ENCODE assay signal across 1 cellular context in the genomic region with DNA sequence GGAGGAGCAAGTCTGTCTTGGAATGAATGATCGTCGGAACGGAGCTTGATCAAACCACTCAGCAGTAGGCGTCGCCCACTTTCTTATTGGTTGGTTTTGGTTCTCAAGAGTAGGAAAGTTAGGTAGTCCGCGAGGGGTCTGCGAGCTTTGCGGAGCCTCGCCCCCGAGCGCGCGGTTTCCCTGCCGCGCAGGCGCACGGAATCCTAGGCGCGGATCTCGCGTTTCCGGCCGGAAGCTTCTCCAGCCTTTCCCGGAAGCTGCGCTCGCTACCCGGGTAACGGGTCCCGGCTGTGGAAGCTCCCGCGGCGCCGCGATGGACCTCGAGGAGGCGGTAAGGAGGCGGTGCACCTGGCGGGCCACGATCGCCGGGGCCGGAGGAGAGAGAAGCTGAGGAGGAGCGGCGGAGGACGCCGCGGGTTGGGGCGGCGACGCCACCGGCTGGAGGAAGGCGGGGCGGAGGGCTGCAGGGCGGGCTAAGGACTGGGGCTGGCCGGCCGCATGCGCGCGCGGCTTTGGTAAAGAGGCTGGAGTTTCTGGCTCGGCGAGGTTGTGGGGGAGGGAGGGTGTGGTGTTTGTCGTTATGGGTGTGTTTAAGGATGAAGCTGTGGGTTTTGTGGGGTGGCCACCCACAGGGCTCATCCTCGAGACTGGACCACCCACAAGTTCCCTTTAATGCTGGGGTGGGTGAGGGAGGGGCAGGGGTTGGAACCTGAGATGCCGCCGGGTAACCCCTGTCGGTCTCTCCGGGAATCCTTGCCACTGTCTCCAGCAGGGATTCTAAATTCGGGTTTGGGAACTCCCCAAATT.
TF ChIP-seq lines count a peak whose summit lies in the region.

A gene (plus strand): TSS at position 246 of the 807 bp plus-strand sequence. CDS start 68 bp downstream, at position 314.

TF ChIP-seq in K562, 482 proteins besides CTCF, POLR2A, EP300 and RAD21 (continued from another document and continues in another):
- TF ChIP-seq, protein P1, sequence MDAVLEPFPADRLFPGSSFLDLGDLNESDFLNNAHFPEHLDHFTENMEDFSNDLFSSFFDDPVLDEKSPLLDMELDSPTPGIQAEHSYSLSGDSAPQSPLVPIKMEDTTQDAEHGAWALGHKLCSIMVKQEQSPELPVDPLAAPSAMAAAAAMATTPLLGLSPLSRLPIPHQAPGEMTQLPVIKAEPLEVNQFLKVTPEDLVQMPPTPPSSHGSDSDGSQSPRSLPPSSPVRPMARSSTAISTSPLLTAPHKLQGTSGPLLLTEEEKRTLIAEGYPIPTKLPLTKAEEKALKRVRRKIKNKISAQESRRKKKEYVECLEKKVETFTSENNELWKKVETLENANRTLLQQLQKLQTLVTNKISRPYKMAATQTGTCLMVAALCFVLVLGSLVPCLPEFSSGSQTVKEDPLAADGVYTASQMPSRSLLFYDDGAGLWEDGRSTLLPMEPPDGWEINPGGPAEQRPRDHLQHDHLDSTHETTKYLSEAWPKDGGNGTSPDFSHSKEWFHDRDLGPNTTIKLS (IDR thresholded peaks at IDR 0.05; ENCODE audit: borderline replicate concordance, low read depth), result peak; percentile 60; the same call in 1 of the 2 replicates
- TF ChIP-seq CBX3 (IDR thresholded peaks at IDR 0.05; ENCODE audit: borderline replicate concordance in 1 of 2, low read length in 2 of 2) (no peak), DNMT1 (IDR thresholded peaks at IDR 0.05) (no peak), SMARCE1 (IDR thresholded peaks at IDR 0.05) (no peak), POLR3A (IDR thresholded peaks at IDR 0.05; ENCODE audit: borderline replicate concordance, extremely low read depth, insufficient read depth, insufficient read length) (no peak), EZH2 (IDR thresholded peaks at IDR 0.05; ENCODE audit: borderline replicate concordance, low read depth, low read length) (no peak), ZNF197 (CRISPR knock-in tag; IDR thresholded peaks at IDR 0.05; ENCODE audit: low read depth) (no peak), ZNF140 (CRISPR knock-in tag; IDR thresholded peaks at IDR 0.05) (no peak), SAFB2 (IDR thresholded peaks at IDR 0.05; ENCODE audit: borderline replicate concordance, low read depth, low read length, severe bottlenecking) (no peak), ZNF79 (CRISPR knock-in tag; IDR thresholded peaks at IDR 0.05; ENCODE audit: low read depth) (no peak), POLR2B (IDR thresholded peaks at IDR 0.05; ENCODE audit: low read depth, partially characterized antibody) (peak; percentile 73), BDP1 (IDR thresholded peaks at IDR 0.05; ENCODE audit: insufficient read depth, insufficient read length) (no peak), RNF2 (IDR thresholded peaks at IDR 0.05) (peak; percentile 76), NFIX (CRISPR knock-in tag; IDR thresholded peaks at IDR 0.05; ENCODE audit: low read depth) (no peak), NUFIP1 (IDR thresholded peaks at IDR 0.05; ENCODE audit: partially characterized antibody) (no peak), PTBP1 (IDR thresholded peaks at IDR 0.05; ENCODE audit: low read depth, low read length) (no peak)
- TF ChIP-seq, protein P2, sequence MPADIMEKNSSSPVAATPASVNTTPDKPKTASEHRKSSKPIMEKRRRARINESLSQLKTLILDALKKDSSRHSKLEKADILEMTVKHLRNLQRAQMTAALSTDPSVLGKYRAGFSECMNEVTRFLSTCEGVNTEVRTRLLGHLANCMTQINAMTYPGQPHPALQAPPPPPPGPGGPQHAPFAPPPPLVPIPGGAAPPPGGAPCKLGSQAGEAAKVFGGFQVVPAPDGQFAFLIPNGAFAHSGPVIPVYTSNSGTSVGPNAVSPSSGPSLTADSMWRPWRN (IDR thresholded peaks at IDR 0.05; ENCODE audit: low read depth), result no peak
- TF ChIP-seq, protein P3, sequence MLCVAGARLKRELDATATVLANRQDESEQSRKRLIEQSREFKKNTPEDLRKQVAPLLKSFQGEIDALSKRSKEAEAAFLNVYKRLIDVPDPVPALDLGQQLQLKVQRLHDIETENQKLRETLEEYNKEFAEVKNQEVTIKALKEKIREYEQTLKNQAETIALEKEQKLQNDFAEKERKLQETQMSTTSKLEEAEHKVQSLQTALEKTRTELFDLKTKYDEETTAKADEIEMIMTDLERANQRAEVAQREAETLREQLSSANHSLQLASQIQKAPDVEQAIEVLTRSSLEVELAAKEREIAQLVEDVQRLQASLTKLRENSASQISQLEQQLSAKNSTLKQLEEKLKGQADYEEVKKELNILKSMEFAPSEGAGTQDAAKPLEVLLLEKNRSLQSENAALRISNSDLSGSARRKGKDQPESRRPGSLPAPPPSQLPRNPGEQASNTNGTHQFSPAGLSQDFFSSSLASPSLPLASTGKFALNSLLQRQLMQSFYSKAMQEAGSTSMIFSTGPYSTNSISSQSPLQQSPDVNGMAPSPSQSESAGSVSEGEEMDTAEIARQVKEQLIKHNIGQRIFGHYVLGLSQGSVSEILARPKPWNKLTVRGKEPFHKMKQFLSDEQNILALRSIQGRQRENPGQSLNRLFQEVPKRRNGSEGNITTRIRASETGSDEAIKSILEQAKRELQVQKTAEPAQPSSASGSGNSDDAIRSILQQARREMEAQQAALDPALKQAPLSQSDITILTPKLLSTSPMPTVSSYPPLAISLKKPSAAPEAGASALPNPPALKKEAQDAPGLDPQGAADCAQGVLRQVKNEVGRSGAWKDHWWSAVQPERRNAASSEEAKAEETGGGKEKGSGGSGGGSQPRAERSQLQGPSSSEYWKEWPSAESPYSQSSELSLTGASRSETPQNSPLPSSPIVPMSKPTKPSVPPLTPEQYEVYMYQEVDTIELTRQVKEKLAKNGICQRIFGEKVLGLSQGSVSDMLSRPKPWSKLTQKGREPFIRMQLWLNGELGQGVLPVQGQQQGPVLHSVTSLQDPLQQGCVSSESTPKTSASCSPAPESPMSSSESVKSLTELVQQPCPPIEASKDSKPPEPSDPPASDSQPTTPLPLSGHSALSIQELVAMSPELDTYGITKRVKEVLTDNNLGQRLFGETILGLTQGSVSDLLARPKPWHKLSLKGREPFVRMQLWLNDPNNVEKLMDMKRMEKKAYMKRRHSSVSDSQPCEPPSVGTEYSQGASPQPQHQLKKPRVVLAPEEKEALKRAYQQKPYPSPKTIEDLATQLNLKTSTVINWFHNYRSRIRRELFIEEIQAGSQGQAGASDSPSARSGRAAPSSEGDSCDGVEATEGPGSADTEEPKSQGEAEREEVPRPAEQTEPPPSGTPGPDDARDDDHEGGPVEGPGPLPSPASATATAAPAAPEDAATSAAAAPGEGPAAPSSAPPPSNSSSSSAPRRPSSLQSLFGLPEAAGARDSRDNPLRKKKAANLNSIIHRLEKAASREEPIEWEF (CRISPR knock-in tag; IDR thresholded peaks at IDR 0.05), result no peak
- TF ChIP-seq, protein P4, sequence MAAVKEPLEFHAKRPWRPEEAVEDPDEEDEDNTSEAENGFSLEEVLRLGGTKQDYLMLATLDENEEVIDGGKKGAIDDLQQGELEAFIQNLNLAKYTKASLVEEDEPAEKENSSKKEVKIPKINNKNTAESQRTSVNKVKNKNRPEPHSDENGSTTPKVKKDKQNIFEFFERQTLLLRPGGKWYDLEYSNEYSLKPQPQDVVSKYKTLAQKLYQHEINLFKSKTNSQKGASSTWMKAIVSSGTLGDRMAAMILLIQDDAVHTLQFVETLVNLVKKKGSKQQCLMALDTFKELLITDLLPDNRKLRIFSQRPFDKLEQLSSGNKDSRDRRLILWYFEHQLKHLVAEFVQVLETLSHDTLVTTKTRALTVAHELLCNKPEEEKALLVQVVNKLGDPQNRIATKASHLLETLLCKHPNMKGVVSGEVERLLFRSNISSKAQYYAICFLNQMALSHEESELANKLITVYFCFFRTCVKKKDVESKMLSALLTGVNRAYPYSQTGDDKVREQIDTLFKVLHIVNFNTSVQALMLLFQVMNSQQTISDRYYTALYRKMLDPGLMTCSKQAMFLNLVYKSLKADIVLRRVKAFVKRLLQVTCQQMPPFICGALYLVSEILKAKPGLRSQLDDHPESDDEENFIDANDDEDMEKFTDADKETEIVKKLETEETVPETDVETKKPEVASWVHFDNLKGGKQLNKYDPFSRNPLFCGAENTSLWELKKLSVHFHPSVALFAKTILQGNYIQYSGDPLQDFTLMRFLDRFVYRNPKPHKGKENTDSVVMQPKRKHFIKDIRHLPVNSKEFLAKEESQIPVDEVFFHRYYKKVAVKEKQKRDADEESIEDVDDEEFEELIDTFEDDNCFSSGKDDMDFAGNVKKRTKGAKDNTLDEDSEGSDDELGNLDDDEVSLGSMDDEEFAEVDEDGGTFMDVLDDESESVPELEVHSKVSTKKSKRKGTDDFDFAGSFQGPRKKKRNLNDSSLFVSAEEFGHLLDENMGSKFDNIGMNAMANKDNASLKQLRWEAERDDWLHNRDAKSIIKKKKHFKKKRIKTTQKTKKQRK (IDR thresholded peaks at IDR 0.05; ENCODE audit: borderline replicate concordance, low read depth, low read length), result no peak
- TF ChIP-seq, protein P5, sequence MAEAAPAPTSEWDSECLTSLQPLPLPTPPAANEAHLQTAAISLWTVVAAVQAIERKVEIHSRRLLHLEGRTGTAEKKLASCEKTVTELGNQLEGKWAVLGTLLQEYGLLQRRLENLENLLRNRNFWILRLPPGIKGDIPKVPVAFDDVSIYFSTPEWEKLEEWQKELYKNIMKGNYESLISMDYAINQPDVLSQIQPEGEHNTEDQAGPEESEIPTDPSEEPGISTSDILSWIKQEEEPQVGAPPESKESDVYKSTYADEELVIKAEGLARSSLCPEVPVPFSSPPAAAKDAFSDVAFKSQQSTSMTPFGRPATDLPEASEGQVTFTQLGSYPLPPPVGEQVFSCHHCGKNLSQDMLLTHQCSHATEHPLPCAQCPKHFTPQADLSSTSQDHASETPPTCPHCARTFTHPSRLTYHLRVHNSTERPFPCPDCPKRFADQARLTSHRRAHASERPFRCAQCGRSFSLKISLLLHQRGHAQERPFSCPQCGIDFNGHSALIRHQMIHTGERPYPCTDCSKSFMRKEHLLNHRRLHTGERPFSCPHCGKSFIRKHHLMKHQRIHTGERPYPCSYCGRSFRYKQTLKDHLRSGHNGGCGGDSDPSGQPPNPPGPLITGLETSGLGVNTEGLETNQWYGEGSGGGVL (CRISPR knock-in tag; IDR thresholded peaks at IDR 0.05), result no peak
- TF ChIP-seq, protein P6, sequence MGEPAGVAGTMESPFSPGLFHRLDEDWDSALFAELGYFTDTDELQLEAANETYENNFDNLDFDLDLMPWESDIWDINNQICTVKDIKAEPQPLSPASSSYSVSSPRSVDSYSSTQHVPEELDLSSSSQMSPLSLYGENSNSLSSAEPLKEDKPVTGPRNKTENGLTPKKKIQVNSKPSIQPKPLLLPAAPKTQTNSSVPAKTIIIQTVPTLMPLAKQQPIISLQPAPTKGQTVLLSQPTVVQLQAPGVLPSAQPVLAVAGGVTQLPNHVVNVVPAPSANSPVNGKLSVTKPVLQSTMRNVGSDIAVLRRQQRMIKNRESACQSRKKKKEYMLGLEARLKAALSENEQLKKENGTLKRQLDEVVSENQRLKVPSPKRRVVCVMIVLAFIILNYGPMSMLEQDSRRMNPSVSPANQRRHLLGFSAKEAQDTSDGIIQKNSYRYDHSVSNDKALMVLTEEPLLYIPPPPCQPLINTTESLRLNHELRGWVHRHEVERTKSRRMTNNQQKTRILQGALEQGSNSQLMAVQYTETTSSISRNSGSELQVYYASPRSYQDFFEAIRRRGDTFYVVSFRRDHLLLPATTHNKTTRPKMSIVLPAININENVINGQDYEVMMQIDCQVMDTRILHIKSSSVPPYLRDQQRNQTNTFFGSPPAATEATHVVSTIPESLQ (CRISPR knock-in tag; IDR thresholded peaks at IDR 0.05), result 0 out of 2 replicates have a peak, but pooled peaks have one; percentile 89
- TF ChIP-seq, protein P7, sequence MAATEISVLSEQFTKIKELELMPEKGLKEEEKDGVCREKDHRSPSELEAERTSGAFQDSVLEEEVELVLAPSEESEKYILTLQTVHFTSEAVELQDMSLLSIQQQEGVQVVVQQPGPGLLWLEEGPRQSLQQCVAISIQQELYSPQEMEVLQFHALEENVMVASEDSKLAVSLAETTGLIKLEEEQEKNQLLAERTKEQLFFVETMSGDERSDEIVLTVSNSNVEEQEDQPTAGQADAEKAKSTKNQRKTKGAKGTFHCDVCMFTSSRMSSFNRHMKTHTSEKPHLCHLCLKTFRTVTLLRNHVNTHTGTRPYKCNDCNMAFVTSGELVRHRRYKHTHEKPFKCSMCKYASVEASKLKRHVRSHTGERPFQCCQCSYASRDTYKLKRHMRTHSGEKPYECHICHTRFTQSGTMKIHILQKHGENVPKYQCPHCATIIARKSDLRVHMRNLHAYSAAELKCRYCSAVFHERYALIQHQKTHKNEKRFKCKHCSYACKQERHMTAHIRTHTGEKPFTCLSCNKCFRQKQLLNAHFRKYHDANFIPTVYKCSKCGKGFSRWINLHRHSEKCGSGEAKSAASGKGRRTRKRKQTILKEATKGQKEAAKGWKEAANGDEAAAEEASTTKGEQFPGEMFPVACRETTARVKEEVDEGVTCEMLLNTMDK (IDR thresholded peaks at IDR 0.05; ENCODE audit: borderline replicate concordance, insufficient read depth, low read depth, low read length, poor library complexity, severe bottlenecking), result peak; percentile 29
- TF ChIP-seq, protein P8, sequence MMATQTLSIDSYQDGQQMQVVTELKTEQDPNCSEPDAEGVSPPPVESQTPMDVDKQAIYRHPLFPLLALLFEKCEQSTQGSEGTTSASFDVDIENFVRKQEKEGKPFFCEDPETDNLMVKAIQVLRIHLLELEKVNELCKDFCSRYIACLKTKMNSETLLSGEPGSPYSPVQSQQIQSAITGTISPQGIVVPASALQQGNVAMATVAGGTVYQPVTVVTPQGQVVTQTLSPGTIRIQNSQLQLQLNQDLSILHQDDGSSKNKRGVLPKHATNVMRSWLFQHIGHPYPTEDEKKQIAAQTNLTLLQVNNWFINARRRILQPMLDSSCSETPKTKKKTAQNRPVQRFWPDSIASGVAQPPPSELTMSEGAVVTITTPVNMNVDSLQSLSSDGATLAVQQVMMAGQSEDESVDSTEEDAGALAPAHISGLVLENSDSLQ (IDR thresholded peaks at IDR 0.05), result peak; percentile 52; the same call in 1 of the 2 replicates
- TF ChIP-seq, protein P9, sequence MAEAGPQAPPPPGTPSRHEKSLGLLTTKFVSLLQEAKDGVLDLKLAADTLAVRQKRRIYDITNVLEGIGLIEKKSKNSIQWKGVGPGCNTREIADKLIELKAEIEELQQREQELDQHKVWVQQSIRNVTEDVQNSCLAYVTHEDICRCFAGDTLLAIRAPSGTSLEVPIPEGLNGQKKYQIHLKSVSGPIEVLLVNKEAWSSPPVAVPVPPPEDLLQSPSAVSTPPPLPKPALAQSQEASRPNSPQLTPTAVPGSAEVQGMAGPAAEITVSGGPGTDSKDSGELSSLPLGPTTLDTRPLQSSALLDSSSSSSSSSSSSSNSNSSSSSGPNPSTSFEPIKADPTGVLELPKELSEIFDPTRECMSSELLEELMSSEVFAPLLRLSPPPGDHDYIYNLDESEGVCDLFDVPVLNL (CRISPR knock-in tag; IDR thresholded peaks at IDR 0.05; ENCODE audit: low read depth), result no peak
- TF ChIP-seq, protein P10, sequence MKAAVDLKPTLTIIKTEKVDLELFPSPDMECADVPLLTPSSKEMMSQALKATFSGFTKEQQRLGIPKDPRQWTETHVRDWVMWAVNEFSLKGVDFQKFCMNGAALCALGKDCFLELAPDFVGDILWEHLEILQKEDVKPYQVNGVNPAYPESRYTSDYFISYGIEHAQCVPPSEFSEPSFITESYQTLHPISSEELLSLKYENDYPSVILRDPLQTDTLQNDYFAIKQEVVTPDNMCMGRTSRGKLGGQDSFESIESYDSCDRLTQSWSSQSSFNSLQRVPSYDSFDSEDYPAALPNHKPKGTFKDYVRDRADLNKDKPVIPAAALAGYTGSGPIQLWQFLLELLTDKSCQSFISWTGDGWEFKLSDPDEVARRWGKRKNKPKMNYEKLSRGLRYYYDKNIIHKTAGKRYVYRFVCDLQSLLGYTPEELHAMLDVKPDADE (conservative IDR thresholded peaks at IDR 0.05; ENCODE audit: control insufficient read depth, low read depth, low read length), result no peak; the same call in 1 of the 2 replicates
